ENCODE assay signal across 8 cellular contexts in the genomic region with DNA sequence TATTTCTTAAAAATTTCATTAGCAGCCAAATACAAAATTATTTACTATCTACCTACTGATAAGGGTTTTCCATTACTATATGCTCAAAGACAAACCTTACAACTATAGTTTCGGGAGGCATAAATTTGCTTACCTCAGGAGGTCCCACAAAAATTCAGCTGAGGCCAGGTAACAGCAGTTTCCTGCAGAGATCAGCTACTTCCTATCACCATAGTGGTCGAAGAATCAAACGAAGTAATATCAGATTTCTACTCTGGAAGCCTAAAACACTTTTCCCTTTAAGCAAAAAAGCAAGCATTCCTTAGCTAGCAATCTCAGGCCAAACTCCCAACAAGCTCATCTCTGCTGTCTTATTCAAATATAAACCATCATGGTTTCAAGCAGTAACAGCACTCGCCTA. TPM values are rescaled to one million over a fixed set of nuclear protein-coding genes. Genes with fewer than 3 reads are reported as not detected.
A peak's percentile ranks its signal among the peaks of the same experiment; 100 is the strongest.
DNase-seq lines count a peak whose midpoint lies in the region; ATAC-seq and TF ChIP-seq lines count a peak whose summit lies in the region.
"Had no signal": no experiment of that assay in that cellular context is flagged by ENCODE, and none has a peak within 500 bp of the region (broad histone marks: within the 10 kb centered on the region; RNA-seq: fewer than 3 reads in every experiment).

No MANE protein-coding gene starts in this region.

- peaks cover 16% of the 10 kb centered on the region for H3K36me3 Mint-ChIP-seq in WTC11

- peak overlapping the region; percentile 99 for H3K4me3 Mint-ChIP-seq in WTC11

- peaks cover 78% of the 10 kb centered on the region for H3K79me2 ChIP-seq in smooth muscle cell (ENCODE audit: low read depth)

- CTCF ChIA-PET in WTC11 (lab: Charles Lee): interaction anchor here (0.5 to 1.1 kb wide), 7 partner anchors 13 to 59 kb away, joined by 3 to 5 read pairs (median 3); no protein-coding TSS in a partner anchor

- no peaks in the 10 kb centered on the region; the same call in 1 of the 2 replicates for H3K27me3 Mint-ChIP-seq in WTC11 (ENCODE audit: low read depth)

- TF ChIP-seq CTCF in HL-60 (IDR thresholded peaks at IDR 0.05; ENCODE audit: insufficient read depth, low read length) (no peak), WTC11 (IDR thresholded peaks at IDR 0.05) (no peak), foreskin fibroblast (IDR thresholded peaks at IDR 0.05; ENCODE audit: low read depth, low read length) (no peak), smooth muscle cell (IDR thresholded peaks at IDR 0.05; ENCODE audit: borderline replicate concordance, insufficient read depth, poor library complexity, severe bottlenecking) (no peak)

- ATAC-seq in WTC11 (no peak), HG03520 (IDR thresholded peaks at IDR 0.05; ENCODE audit: unreplicated experiment) (no peak)

- 42% methylated on average over 4 of the region's 4 CpGs for WGBS in smooth muscle cell (ENCODE audit: low lambda C conversion rate)

- H3K4me1 Mint-ChIP-seq in WTC11: peaks cover 35% of the 10 kb centered on the region

- no peaks in the 10 kb centered on the region for H3K9me3 Mint-ChIP-seq in WTC11

- H3K4me1 ChIP-seq in smooth muscle cell (ENCODE audit: low read depth): peaks cover 27% of the 10 kb centered on the region

- H3K27ac ChIP-seq in HL-60 (replicated peaks) (no peak overlapping the region), smooth muscle cell (ENCODE audit: low read depth) (peak overlapping the region; percentile 6)
- H3K27ac ChIP-seq: RWPE1 had no signal

- peak overlapping the region; percentile 8 for H3K9ac ChIP-seq in smooth muscle cell (ENCODE audit: low read depth)

- H3K9me3 ChIP-seq in smooth muscle cell (replicated peaks; ENCODE audit: low read depth): no peaks in the 10 kb centered on the region

- peak overlapping the region; percentile 87 for H3K27ac Mint-ChIP-seq in WTC11

- POLR2A ChIA-PET in WTC11 (lab: Charles Lee): interaction anchor here (0.8 kb wide), 1 partner anchor 59 kb away, joined by 3 read pairs; no protein-coding TSS in a partner anchor

- no peak overlapping the region for H2AFZ ChIP-seq in smooth muscle cell (ENCODE audit: low read depth)

- H3F3A ChIP-seq in smooth muscle cell (ENCODE audit: low read depth): no peaks in the 10 kb centered on the region

- no peaks in the 10 kb centered on the region for H3K36me3 ChIP-seq in smooth muscle cell (ENCODE audit: low read depth)

- H3K4me3 ChIP-seq in HL-60 (replicated peaks; ENCODE audit: insufficient read depth, low read length) (peak overlapping the region; percentile 81), foreskin fibroblast (ENCODE audit: low read depth in 1 of 2, low read length in 2 of 2) (peak overlapping the region; percentile 77 to 87), smooth muscle cell (peak overlapping the region; percentile 94)

- H4K20me1 ChIP-seq in smooth muscle cell (ENCODE audit: low read depth): peaks cover 76% of the 10 kb centered on the region

- DNase-seq in HL-60 (ENCODE audit: low read depth in 1 of 2, low spot score in 1 of 2) (no peak), WTC11 (ENCODE audit: low spot score) (no peak), foreskin fibroblast (no peak), smooth muscle cell (lab: John Stamatoyannopoulos, UW; ENCODE audit: unreplicated experiment) (no peak), NCI-H1694 treated with DMSO at 0.1 percent for 48 hours (lab: John Stamatoyannopoulos, UW) (no peak)
- no peak for DNase-seq in effector CD4-positive, alpha-beta T cell

- peak overlapping the region; percentile 94 for H3K4me2 ChIP-seq in smooth muscle cell

- no peaks in the 10 kb centered on the region for H3K27me3 ChIP-seq in HL-60 (ENCODE audit: insufficient read depth, poor library complexity, severe bottlenecking)
- H3K27me3 ChIP-seq in smooth muscle cell (ENCODE audit: low read depth): no peaks in the 10 kb centered on the region

TF ChIP-seq in WTC11, 78 proteins besides CTCF, POLR2A, EP300 and RAD21:
- TF ChIP-seq, protein P1, sequence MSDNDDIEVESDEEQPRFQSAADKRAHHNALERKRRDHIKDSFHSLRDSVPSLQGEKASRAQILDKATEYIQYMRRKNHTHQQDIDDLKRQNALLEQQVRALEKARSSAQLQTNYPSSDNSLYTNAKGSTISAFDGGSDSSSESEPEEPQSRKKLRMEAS (CRISPR knock-in tag; IDR thresholded peaks at IDR 0.05): no peak
- TF ChIP-seq, protein P2, sequence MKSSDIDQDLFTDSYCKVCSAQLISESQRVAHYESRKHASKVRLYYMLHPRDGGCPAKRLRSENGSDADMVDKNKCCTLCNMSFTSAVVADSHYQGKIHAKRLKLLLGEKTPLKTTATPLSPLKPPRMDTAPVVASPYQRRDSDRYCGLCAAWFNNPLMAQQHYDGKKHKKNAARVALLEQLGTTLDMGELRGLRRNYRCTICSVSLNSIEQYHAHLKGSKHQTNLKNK (CRISPR knock-in tag; IDR thresholded peaks at IDR 0.05): no peak
- TF ChIP-seq, protein P3, sequence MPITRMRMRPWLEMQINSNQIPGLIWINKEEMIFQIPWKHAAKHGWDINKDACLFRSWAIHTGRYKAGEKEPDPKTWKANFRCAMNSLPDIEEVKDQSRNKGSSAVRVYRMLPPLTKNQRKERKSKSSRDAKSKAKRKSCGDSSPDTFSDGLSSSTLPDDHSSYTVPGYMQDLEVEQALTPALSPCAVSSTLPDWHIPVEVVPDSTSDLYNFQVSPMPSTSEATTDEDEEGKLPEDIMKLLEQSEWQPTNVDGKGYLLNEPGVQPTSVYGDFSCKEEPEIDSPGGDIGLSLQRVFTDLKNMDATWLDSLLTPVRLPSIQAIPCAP (CRISPR knock-in tag; IDR thresholded peaks at IDR 0.05): no peak
- TF ChIP-seq MXD4 (CRISPR knock-in tag; IDR thresholded peaks at IDR 0.05; ENCODE audit: borderline replicate concordance): no peak
- TF ChIP-seq, protein P4, sequence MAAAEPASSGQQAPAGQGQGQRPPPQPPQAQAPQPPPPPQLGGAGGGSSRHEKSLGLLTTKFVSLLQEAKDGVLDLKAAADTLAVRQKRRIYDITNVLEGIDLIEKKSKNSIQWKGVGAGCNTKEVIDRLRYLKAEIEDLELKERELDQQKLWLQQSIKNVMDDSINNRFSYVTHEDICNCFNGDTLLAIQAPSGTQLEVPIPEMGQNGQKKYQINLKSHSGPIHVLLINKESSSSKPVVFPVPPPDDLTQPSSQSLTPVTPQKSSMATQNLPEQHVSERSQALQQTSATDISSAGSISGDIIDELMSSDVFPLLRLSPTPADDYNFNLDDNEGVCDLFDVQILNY (CRISPR knock-in tag; IDR thresholded peaks at IDR 0.05): no peak

RNA-seq across cellular contexts. Expression of a gene that starts 3.1 kb away (rescaled TPM):
- total RNA-seq in WTC11 (2021) (160 to 189 TPM (median 181 TPM) in 3 replicates), smooth muscle cell (63.1 and 102 TPM in 2 replicates)
- 95.0 and 114 TPM in 2 replicates for polyA plus RNA-seq in smooth muscle cell

RNA-seq across cellular contexts. Expression of a gene that starts 59.8 kb away (rescaled TPM):
- 9.4 to 11.0 TPM (median 9.6 TPM) in 3 replicates for total RNA-seq in WTC11 (2021)
- total RNA-seq in smooth muscle cell: 11.0 and 21.8 TPM in 2 replicates
- 89.3 and 90.7 TPM in 2 replicates for polyA plus RNA-seq in smooth muscle cell
